ENCODE assay signal across 11 cellular contexts in genomic region chr1:3717715-3718601, GRCh38. TPM values are rescaled to one million over a fixed set of nuclear protein-coding genes. Genes with fewer than 3 reads are reported as not detected.
DNase-seq lines count a peak whose midpoint lies in the region; ATAC-seq and TF ChIP-seq lines count a peak whose summit lies in the region.
"Had no signal": no experiment of that assay in that cellular context is flagged by ENCODE, and none has a peak within 500 bp of the region (broad histone marks: within the 10 kb centered on the region; RNA-seq: fewer than 3 reads in every experiment).

No MANE protein-coding gene starts in this region.

- no peaks in the 10 kb centered on the region for H3K9me3 Mint-ChIP-seq in activated CD8-positive, alpha-beta T cell treated with anti-CD3 and anti-CD28 coated beads for 36 hours

- no peak overlapping the region for H2BK120ac ChIP-seq in mesenchymal stem cell (ENCODE audit: low read depth, low read length)

- H3K4me3 ChIP-seq in mesenchymal stem cell (ENCODE audit: insufficient read depth in 1 of 2, low read depth in 1 of 2, low read length in 2 of 2) (no peak overlapping the region), coronary artery (no peak overlapping the region)
- H3K4me3 ChIP-seq: suprapubic skin had no signal

- H2BK15ac ChIP-seq in mesenchymal stem cell (ENCODE audit: low read depth, poor library complexity, severe bottlenecking), result no peak overlapping the region

- no peaks in the 10 kb centered on the region for H3K4me1 Mint-ChIP-seq in activated CD8-positive, alpha-beta T cell treated with anti-CD3 and anti-CD28 coated beads for 36 hours (ENCODE audit: low read depth)

- H2BK5ac ChIP-seq in mesenchymal stem cell (ENCODE audit: low read depth, low read length, poor library complexity, severe bottlenecking), result no peak overlapping the region

- no peak overlapping the region for H2AFZ ChIP-seq in mesenchymal stem cell (ENCODE audit: low read depth, low read length)

- no peak overlapping the region for H3K23ac ChIP-seq in mesenchymal stem cell (ENCODE audit: low read length in 2 of 2)

- CTCF ChIA-PET in activated CD8-positive, alpha-beta T cell treated with anti-CD3 and anti-CD28 coated beads for 36 hours (lab: Charles Lee), result no interaction called here

- no peaks in the 10 kb centered on the region for H3K27me3 Mint-ChIP-seq in activated CD8-positive, alpha-beta T cell treated with anti-CD3 and anti-CD28 coated beads for 36 hours

- intact Hi-C loops in activated CD8-positive, alpha-beta T cell treated with anti-CD3 and anti-CD28 coated beads for 36 hours (cut with micrococcal nuclease), result no loop called here

- H4K91ac ChIP-seq in mesenchymal stem cell (ENCODE audit: low read length), result no peak overlapping the region

- peaks cover 37 to 67% of the 10 kb centered on the region in 2 experiments for H3K27me3 ChIP-seq in mesenchymal stem cell (ENCODE audit: control insufficient read depth in 1 of 2, insufficient read depth in 1 of 2, low read length in 2 of 2)

- H3K4me1 ChIP-seq in mesenchymal stem cell (ENCODE audit: control insufficient read depth, insufficient read depth, low read depth, low read length), result peaks cover 2% of the 10 kb centered on the region

- POLR2A ChIA-PET in activated CD8-positive, alpha-beta T cell treated with anti-CD3 and anti-CD28 coated beads for 36 hours (lab: Charles Lee), result no interaction called here

- H3K36me3 Mint-ChIP-seq in activated CD8-positive, alpha-beta T cell treated with anti-CD3 and anti-CD28 coated beads for 36 hours (ENCODE audit: low read depth), result no peaks in the 10 kb centered on the region

- no peak overlapping the region for H3K4me3 Mint-ChIP-seq in activated CD8-positive, alpha-beta T cell treated with anti-CD3 and anti-CD28 coated beads for 36 hours

- DNase-seq in ELF-1 (ENCODE audit: low read depth, low spot score), result peak; percentile 79
- DNase-seq in activated CD8-positive, alpha-beta T cell treated with anti-CD3 and anti-CD28 coated beads for 36 hours, result peak; percentile 30
- DNase-seq in mesenchymal stem cell, result peak; percentile 19
- DNase-seq in activated gamma-delta T cell treated with Interleukin-2 at 50 U/mL for 16 hours, result no peak
- DNase-seq in coronary artery (ENCODE audit: low spot score), result no peak
- DNase-seq: NCI-H226, T-helper 9 cell had no signal

- no peak overlapping the region for H2BK12ac ChIP-seq in mesenchymal stem cell (ENCODE audit: low read length in 2 of 2)

- H3K79me1 ChIP-seq in mesenchymal stem cell (replicated peaks; ENCODE audit: low read length, poor library complexity, severe bottlenecking), result no peaks in the 10 kb centered on the region

- TF ChIP-seq CTCF in activated CD8-positive, alpha-beta T cell treated with anti-CD3 and anti-CD28 coated beads for 36 hours (IDR thresholded peaks at IDR 0.05), result no peak
- TF ChIP-seq CTCF in coronary artery (IDR thresholded peaks at IDR 0.05), result no peak

- no peaks in the 10 kb centered on the region for H3K36me3 ChIP-seq in mesenchymal stem cell (ENCODE audit: control insufficient read depth in 1 of 2, insufficient read depth in 2 of 2, low read depth in 1 of 2, low read length in 2 of 2)
- H3K36me3 ChIP-seq: suprapubic skin had no signal

- no peak overlapping the region for H3K4me2 ChIP-seq in mesenchymal stem cell (ENCODE audit: low read length, poor library complexity, severe bottlenecking)

- no peak overlapping the region for H3K27ac Mint-ChIP-seq in activated CD8-positive, alpha-beta T cell treated with anti-CD3 and anti-CD28 coated beads for 36 hours

- H3K18ac ChIP-seq in mesenchymal stem cell (ENCODE audit: low read depth in 1 of 2, low read length in 2 of 2), result no peak overlapping the region

- no peaks in the 10 kb centered on the region for H3K9me3 ChIP-seq in mesenchymal stem cell (ENCODE audit: control insufficient read depth, low read length)
- H3K9me3 ChIP-seq: suprapubic skin had no signal

- H2AK5ac ChIP-seq in mesenchymal stem cell (ENCODE audit: low read length, severe bottlenecking), result no peak overlapping the region

- H3K14ac ChIP-seq in mesenchymal stem cell (ENCODE audit: low read length in 2 of 2), result no peak overlapping the region

- no peak overlapping the region for H4K8ac ChIP-seq in mesenchymal stem cell (ENCODE audit: low read length)

- H3K9ac ChIP-seq in mesenchymal stem cell (ENCODE audit: low read length), result no peak overlapping the region

- H3K27ac ChIP-seq in mesenchymal stem cell (ENCODE audit: low read length, poor library complexity, severe bottlenecking), result no peak overlapping the region
- no peak overlapping the region for H3K27ac ChIP-seq in coronary artery
- H3K27ac ChIP-seq: suprapubic skin had no signal

- H3K4ac ChIP-seq in mesenchymal stem cell (ENCODE audit: low read depth in 1 of 2, low read length in 2 of 2), result no peak overlapping the region

- ATAC-seq in GM21619 (IDR thresholded peaks at IDR 0.05; ENCODE audit: unreplicated experiment) (peak; percentile 43), GM18873 (IDR thresholded peaks at IDR 0.05; ENCODE audit: low FRiP score, unreplicated experiment) (no peak)
- peak; percentile 69 for ATAC-seq in activated CD8-positive, alpha-beta T cell treated with anti-CD3 and anti-CD28 coated beads for 36 hours

- 14% methylated on average over 39 of the region's 40 CpGs for WGBS in mesenchymal stem cell

RNA-seq across cellular contexts. Expression of gene CCDC27, which starts 34.3 kb away (rescaled TPM):
- not detected for total RNA-seq in activated CD8-positive, alpha-beta T cell treated with anti-CD3 and anti-CD28 coated beads for 36 hours
- polyA plus RNA-seq in mesenchymal stem cell (2013, experiment 1 of 2), result not detected
- not detected for polyA plus RNA-seq in mesenchymal stem cell (2013, experiment 2 of 2)
- total RNA-seq: lung microvascular endothelial cell, suprapubic skin had no signal

RNA-seq across cellular contexts. Expression of gene SMIM1, which starts 54.6 kb away (rescaled TPM):
- total RNA-seq in activated CD8-positive, alpha-beta T cell treated with anti-CD3 and anti-CD28 coated beads for 36 hours, result 1 to 10 TPM; 1.5 to 2.2 TPM
- polyA plus RNA-seq in mesenchymal stem cell (2013, experiment 1 of 2), result 13.1 TPM
- 13.9 TPM for polyA plus RNA-seq in mesenchymal stem cell (2013, experiment 2 of 2)

Comparison
In these comparisons a context has a peak if more than half of its experiments do, and no peak if none do; other contexts are left out.
1. DNase-seq: peak in ELF-1 (single experiment), activated CD8-positive, alpha-beta T cell treated with anti-CD3 and anti-CD28 coated beads for 36 hours (single experiment) and mesenchymal stem cell (single experiment); none in activated gamma-delta T cell treated with Interleukin-2 at 50 U/mL for 16 hours (single experiment) and coronary artery (single experiment).